9 cellular contexts compared by ENCODE assay signal in genomic region chr10:52256832-52257691, GRCh38. TPM values are rescaled to one million over a fixed set of nuclear protein-coding genes. Genes with fewer than 3 reads are reported as not detected.
DNase-seq lines count a peak whose midpoint lies in the region; ATAC-seq lines count a peak whose summit lies in the region.
"Had no signal": no experiment of that assay in that cellular context is flagged by ENCODE, and none has a peak within 500 bp of the region (broad histone marks: within the 10 kb centered on the region; RNA-seq: fewer than 3 reads in every experiment).

No MANE protein-coding gene starts in this region.

- ATAC-seq in GM19463 (IDR thresholded peaks at IDR 0.05; ENCODE audit: unreplicated experiment): peak; percentile 96
- peak; percentile 99 for ATAC-seq in HG03097 (IDR thresholded peaks at IDR 0.05; ENCODE audit: low FRiP score, unreplicated experiment)
- ATAC-seq in activated T-helper 17 cell treated with anti-CD3 and anti-CD28 coated beads, Interleukin-2, amount 50 U/mL, for 72 hours (replicated peaks): peak; percentile 67

- H3K9me3 Mint-ChIP-seq in activated T-helper 17 cell treated with anti-CD3 and anti-CD28 coated beads, Interleukin-2, amount 50 U/mL, for 72 hours: no peaks in the 10 kb centered on the region

- no peaks in the 10 kb centered on the region for H3K27me3 Mint-ChIP-seq in activated T-helper 17 cell treated with anti-CD3 and anti-CD28 coated beads, Interleukin-2, amount 50 U/mL, for 72 hours
- H3K27me3 Mint-ChIP-seq: activated naive CD8-positive, alpha-beta T cell had no signal

- no peaks in the 10 kb centered on the region for H3K36me3 Mint-ChIP-seq in activated T-helper 17 cell treated with anti-CD3 and anti-CD28 coated beads, Interleukin-2, amount 50 U/mL, for 72 hours (ENCODE audit: low read depth)
- H3K36me3 Mint-ChIP-seq: activated naive CD8-positive, alpha-beta T cell had no signal

- no peak overlapping the region for H3K4me3 Mint-ChIP-seq in activated T-helper 17 cell treated with anti-CD3 and anti-CD28 coated beads, Interleukin-2, amount 50 U/mL, for 72 hours
- H3K4me3 Mint-ChIP-seq: activated naive CD8-positive, alpha-beta T cell had no signal

- in situ Hi-C loops in Caki2 (cut with HindIII; ENCODE audit: low pct_unique_long_range_greater_than_20kb, low sequenced_read_pairs): no loop called here

- H3K27ac Mint-ChIP-seq in activated T-helper 17 cell treated with anti-CD3 and anti-CD28 coated beads, Interleukin-2, amount 50 U/mL, for 72 hours: no peak overlapping the region
- H3K27ac Mint-ChIP-seq: activated naive CD8-positive, alpha-beta T cell had no signal

- no peaks in the 10 kb centered on the region for H3K4me1 Mint-ChIP-seq in activated T-helper 17 cell treated with anti-CD3 and anti-CD28 coated beads, Interleukin-2, amount 50 U/mL, for 72 hours

- peak; percentile 18 for DNase-seq in Caki2 (ENCODE audit: low read depth)
- DNase-seq in germinal center (ENCODE audit: low spot score): no peak
- no peak for DNase-seq in activated naive CD4-positive, alpha-beta T cell (lab: John Stamatoyannopoulos, UW)
- no peak for DNase-seq in nucleus accumbens (lab: John Stamatoyannopoulos, UW)
- DNase-seq in NCI-H2029 (lab: John Stamatoyannopoulos, UW): no peak

RNA-seq across cellular contexts. Expression of gene DKK1, which starts 57.0 kb away (rescaled TPM):
- 4.5 and 8.6 TPM in 2 replicates for total RNA-seq in Caki2 (2014; rRNA removed; shearing (Covaris generic); ENCODE audit: low replicate concordance)
- total RNA-seq in activated T-helper 17 cell treated with anti-CD3 and anti-CD28 coated beads, Interleukin-2, amount 50 U/mL, for 72 hours: not detected
